Comparison of ENCODE assay signal across 1 cellular context in the genomic region with DNA sequence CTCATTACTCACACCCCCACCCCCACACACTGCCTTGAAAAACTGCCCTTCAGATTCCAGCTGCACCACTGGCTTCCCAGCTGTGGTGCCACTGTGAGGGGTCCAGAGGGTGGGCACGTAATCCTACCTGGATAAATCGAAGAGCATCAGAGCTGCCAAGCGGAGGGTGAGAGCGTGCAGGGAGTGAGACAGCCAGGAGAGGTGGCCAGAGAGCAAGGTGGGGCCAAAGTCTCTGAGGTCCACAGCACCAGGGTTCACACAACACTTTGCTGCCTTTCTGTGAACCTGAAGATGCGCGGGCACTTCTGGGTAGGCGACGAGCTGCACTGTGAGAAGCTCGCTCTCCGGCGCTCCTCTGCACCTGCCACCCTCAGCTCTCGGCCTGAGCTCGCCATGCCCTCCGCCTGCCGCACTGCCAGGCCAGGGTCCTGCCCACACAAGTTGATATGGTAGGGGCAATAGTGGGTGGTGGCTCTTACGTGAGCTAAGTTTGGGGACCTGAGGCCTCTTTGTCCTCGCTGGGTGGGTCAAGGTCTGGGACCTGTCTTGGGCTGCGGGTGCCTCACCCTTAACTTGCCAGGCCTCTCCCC.
TF ChIP-seq lines count a peak whose summit lies in the region.

No MANE protein-coding gene starts in this region.

TF ChIP-seq in H1, 55 proteins besides CTCF, POLR2A, EP300 and RAD21:
- no peak for TF ChIP-seq BACH1 (IDR thresholded peaks at IDR 0.05; ENCODE audit: low read length)
- TF ChIP-seq, protein P1, sequence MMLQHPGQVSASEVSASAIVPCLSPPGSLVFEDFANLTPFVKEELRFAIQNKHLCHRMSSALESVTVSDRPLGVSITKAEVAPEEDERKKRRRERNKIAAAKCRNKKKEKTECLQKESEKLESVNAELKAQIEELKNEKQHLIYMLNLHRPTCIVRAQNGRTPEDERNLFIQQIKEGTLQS (IDR thresholded peaks at IDR 0.05; ENCODE audit: insufficient read depth, low read depth, low read length), result no peak
- TF ChIP-seq JUN (IDR thresholded peaks at IDR 0.05; ENCODE audit: low read depth, low read length), result no peak
- TF ChIP-seq GTF2F1 (IDR thresholded peaks at IDR 0.05; ENCODE audit: borderline replicate concordance, low read depth, low read length), result no peak
- no peak for TF ChIP-seq CTBP2 (IDR thresholded peaks at IDR 0.05; ENCODE audit: borderline replicate concordance, insufficient read depth, insufficient read length, low read length)
- no peak for TF ChIP-seq RBBP5 (IDR thresholded peaks at IDR 0.05; ENCODE audit: borderline replicate concordance, low read depth, low read length)
- TF ChIP-seq TCF12 (IDR thresholded peaks at IDR 0.05; ENCODE audit: low read depth, low read length), result no peak
- no peak for TF ChIP-seq CREB1 (IDR thresholded peaks at IDR 0.05)
- TF ChIP-seq, protein P2, sequence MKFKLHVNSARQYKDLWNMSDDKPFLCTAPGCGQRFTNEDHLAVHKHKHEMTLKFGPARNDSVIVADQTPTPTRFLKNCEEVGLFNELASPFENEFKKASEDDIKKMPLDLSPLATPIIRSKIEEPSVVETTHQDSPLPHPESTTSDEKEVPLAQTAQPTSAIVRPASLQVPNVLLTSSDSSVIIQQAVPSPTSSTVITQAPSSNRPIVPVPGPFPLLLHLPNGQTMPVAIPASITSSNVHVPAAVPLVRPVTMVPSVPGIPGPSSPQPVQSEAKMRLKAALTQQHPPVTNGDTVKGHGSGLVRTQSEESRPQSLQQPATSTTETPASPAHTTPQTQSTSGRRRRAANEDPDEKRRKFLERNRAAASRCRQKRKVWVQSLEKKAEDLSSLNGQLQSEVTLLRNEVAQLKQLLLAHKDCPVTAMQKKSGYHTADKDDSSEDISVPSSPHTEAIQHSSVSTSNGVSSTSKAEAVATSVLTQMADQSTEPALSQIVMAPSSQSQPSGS (IDR thresholded peaks at IDR 0.05; ENCODE audit: low read length), result no peak
- TF ChIP-seq RFX5 (IDR thresholded peaks at IDR 0.05; ENCODE audit: borderline replicate concordance, low read depth, low read length), result no peak
- no peak for TF ChIP-seq TBP (IDR thresholded peaks at IDR 0.05; ENCODE audit: low read depth, low read length)
- no peak for TF ChIP-seq FOSL1 (IDR thresholded peaks at IDR 0.05; ENCODE audit: insufficient read depth, low read depth, low read length)
- TF ChIP-seq, protein P3, sequence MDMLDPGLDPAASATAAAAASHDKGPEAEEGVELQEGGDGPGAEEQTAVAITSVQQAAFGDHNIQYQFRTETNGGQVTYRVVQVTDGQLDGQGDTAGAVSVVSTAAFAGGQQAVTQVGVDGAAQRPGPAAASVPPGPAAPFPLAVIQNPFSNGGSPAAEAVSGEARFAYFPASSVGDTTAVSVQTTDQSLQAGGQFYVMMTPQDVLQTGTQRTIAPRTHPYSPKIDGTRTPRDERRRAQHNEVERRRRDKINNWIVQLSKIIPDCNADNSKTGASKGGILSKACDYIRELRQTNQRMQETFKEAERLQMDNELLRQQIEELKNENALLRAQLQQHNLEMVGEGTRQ (IDR thresholded peaks at IDR 0.05; ENCODE audit: low read length), result no peak
- TF ChIP-seq TAF1 (IDR thresholded peaks at IDR 0.05; ENCODE audit: low read depth, low read length), result no peak
- TF ChIP-seq EZH2 (IDR thresholded peaks at IDR 0.05; ENCODE audit: low read depth, low read length, severe bottlenecking), result no peak
- TF ChIP-seq GABPA (IDR thresholded peaks at IDR 0.05; ENCODE audit: borderline replicate concordance, insufficient read depth, low read length), result no peak
